Comparison of ENCODE assay signal across 21 cellular contexts in genomic region chr1:206831605-206832004, GRCh38. TPM values are rescaled to one million over a fixed set of nuclear protein-coding genes. Genes with fewer than 3 reads are reported as not detected.
DNase-seq lines count a peak whose midpoint lies in the region; ATAC-seq and TF ChIP-seq lines count a peak whose summit lies in the region.
"Had no signal": no experiment of that assay in that cellular context is flagged by ENCODE, and none has a peak within 500 bp of the region (broad histone marks: within the 10 kb centered on the region; RNA-seq: fewer than 3 reads in every experiment).

No MANE protein-coding gene starts in this region.

- TF ChIP-seq CTCF in GM12865 (IDR thresholded peaks at IDR 0.05; ENCODE audit: insufficient read depth, low read depth, low read length, missing control alignments): no peak

- ATAC-seq in esophagus mucosa (peak; percentile 51), HG03045 (IDR thresholded peaks at IDR 0.05; ENCODE audit: unreplicated experiment) (no peak), GM21447 (IDR thresholded peaks at IDR 0.05; ENCODE audit: unreplicated experiment) (no peak)
- ATAC-seq: GM23338, HCT116, HepG2 had no signal

- no peak overlapping the region for H3K4me3 ChIP-seq in GM12865 (ENCODE audit: low read depth, low read length)
- H3K4me3 ChIP-seq: GM23338, Peyer's patch had no signal

- DNase-seq in SKM-1 treated with dmso at 0.1 percent for 144 hours (lab: John Stamatoyannopoulos, UW; ENCODE audit: unreplicated experiment) (peak; percentile 32), SKM-1 (lab: John Stamatoyannopoulos, UW; ENCODE audit: unreplicated experiment) (no peak), GM12865 (ENCODE audit: low read depth) (peak; percentile 38), MV-4-11 (lab: John Stamatoyannopoulos, UW) (peak; percentile 82), NCI-H446 treated with DMSO at 0.1 percent for 48 hours (lab: John Stamatoyannopoulos, UW) (no peak)
- DNase-seq: Caco-2, DMS153, NCI-H1417, NCI-H1930, NCI-H2171 treated with DMSO at 0.1 percent for 48 hours, NCI-H774, Peyer's patch, SHP77 had no signal

RNA-seq across cellular contexts. Expression of gene IL20, which starts 33.8 kb away (rescaled TPM):
- total RNA-seq in esophagus mucosa: not detected
- total RNA-seq: Caco-2, GM23338, HepG2, MCF 10A, NCI-H460, Peyer's patch had no signal

RNA-seq across cellular contexts. Expression of gene IL10, which starts 59.3 kb away (rescaled TPM):
- total RNA-seq in esophagus mucosa: 0.84 TPM
- total RNA-seq: Caco-2, GM23338, HepG2, MCF 10A, NCI-H460 had no signal

Comparison
In these comparisons a context has a peak if more than half of its experiments do, and no peak if none do; other contexts are left out.
1. DNase-seq: peak in SKM-1 treated with dmso at 0.1 percent for 144 hours (single experiment), GM12865 (single experiment) and MV-4-11 (single experiment); none in SKM-1 (single experiment) and NCI-H446 treated with DMSO at 0.1 percent for 48 hours (single experiment).